1 cellular context compared by ENCODE assay signal in the genomic region with DNA sequence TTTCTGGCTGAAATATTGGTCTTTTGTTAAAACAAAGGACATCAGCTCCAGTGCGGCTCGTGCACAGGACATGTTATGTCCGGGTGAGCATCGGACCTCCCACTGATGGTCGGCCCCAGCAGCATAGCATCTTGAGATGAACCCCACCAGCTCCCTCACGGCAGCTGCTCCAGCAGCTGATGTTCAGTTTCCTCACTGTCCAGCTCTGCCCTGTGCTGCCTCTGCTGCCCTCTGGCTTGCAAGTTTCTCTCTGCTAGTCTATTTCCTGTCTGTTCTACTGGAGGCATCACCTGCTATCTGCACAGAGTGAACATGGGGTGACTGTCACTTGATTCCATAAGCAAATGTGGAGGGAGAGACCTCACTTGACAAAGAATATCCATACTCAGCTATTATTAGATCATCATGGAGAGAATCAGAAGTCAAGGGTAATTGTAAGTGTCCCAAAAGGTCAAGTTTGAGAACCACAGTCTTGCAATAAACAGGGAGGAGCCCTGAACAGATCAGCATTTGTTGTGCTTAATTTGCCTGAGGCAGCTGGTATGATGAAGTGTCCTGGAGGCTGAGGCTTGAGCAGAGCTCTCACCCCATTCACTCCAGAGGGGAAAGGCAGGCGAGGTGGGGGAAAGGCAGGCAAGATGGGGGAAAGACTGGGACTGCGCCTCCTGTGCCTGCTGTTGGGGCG.
TF ChIP-seq lines count a peak whose summit lies in the region.

No MANE protein-coding gene starts in this region.

TF ChIP-seq in WTC11, 78 proteins besides CTCF, POLR2A, EP300 and RAD21 (continued from another document):
- TF ChIP-seq, protein P1, sequence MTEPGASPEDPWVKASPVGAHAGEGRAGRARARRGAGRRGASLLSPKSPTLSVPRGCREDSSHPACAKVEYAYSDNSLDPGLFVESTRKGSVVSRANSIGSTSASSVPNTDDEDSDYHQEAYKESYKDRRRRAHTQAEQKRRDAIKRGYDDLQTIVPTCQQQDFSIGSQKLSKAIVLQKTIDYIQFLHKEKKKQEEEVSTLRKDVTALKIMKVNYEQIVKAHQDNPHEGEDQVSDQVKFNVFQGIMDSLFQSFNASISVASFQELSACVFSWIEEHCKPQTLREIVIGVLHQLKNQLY (CRISPR knock-in tag; IDR thresholded peaks at IDR 0.05): no peak
- TF ChIP-seq RELA (CRISPR knock-in tag; IDR thresholded peaks at IDR 0.05; ENCODE audit: borderline replicate concordance) (no peak), JAZF1 (CRISPR knock-in tag; IDR thresholded peaks at IDR 0.05) (no peak)
